In the genomic region with DNA sequence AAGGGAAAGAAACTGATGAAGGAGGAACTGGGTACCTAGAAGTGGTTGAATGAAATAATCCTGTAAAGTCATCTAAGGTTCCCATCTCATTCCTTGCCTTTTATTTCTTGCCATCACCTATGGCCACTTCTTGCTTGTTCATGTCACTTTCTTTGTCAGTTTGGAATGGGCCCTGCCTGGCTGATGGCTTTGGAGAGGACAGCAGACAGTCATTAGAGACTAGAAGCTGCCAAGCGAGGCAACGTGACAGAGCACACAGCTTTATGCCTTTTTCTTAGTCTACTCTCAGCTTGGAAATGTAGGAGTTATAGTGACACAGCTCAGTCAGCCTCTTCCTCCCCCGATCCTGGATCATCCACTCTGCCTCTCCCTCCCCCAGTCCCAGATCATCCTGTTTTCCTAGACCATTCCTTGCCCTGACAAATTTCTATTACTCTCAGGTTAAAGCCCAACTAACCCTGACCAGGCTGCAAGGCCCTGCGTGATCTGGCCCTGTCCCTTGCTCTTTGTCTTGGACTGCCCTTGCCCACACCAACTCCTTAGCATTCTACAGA, we compare ENCODE assay signal across 21 cellular contexts. TPM values are rescaled to one million over a fixed set of nuclear protein-coding genes. Genes with fewer than 3 reads are reported as not detected.
A peak's percentile ranks its signal among the peaks of the same experiment; 100 is the strongest.
DNase-seq lines count a peak whose midpoint lies in the region; ATAC-seq and TF ChIP-seq lines count a peak whose summit lies in the region.
"Had no signal": no experiment of that assay in that cellular context is flagged by ENCODE, and none has a peak within 500 bp of the region (broad histone marks: within the 10 kb centered on the region; RNA-seq: fewer than 3 reads in every experiment).

No MANE protein-coding gene starts in this region.

- TF ChIP-seq CTCF in DND-41 (IDR thresholded peaks at IDR 0.05; ENCODE audit: borderline replicate concordance, extremely low read depth, low read length, poor library complexity, severe bottlenecking) (no peak), spleen (IDR thresholded peaks at IDR 0.05 in 8 of 11, conservative IDR thresholded peaks at IDR 0.05 in 3 of 11) (no peak)

- H3K27me3 ChIP-seq in DND-41 (ENCODE audit: insufficient read depth, low read length, poor library complexity) = no peaks in the 10 kb centered on the region
- no peaks in the 10 kb centered on the region for H3K27me3 ChIP-seq in spleen (replicated peaks in 1 of 7)
- H3K27me3 ChIP-seq: esophagus squamous epithelium, right atrium auricular region had no signal

- no peak for TF ChIP-seq POLR2A in spleen (IDR thresholded peaks at IDR 0.05)

- H3K4me3 ChIP-seq in DND-41 (ENCODE audit: low read depth in 1 of 2, low read length in 2 of 2) (no peak overlapping the region), spleen (no peak overlapping the region)
- H3K4me3 ChIP-seq: esophagus squamous epithelium, K562, right atrium auricular region had no signal

- no peaks in the 10 kb centered on the region for H3K9me3 Mint-ChIP-seq in activated T-helper 1 cell treated with anti-CD3 and anti-CD28 coated beads, Interleukin-12 subunit alpha, Interleukin-12 subunit beta, Interleukin-2, Interleukin-4 antibody, amounts not matched to agents 30 ng/mL and 10 ng/mL and 1 ng/mL, durations not matched to agents 14 hours and 24 hours and 36 hours
- no peaks in the 10 kb centered on the region for H3K9me3 Mint-ChIP-seq in natural killer cell treated with Interleukin-12 subunit alpha and Interleukin-12 subunit beta and Interleukin-15 and Interleukin-18, amount 100 ng/mL, for 72 hours
- H3K9me3 Mint-ChIP-seq: activated CD4-positive, alpha-beta memory T cell treated with anti-CD3 and anti-CD28 coated beads for 36 hours; activated naive CD8-positive, alpha-beta T cell treated with anti-CD3 and anti-CD28 coated beads for 36 hours; activated T-cell treated with anti-CD3 and anti-CD28 coated beads, Interleukin-2, amount 50 U/mL, for 24 hours had no signal

- H3K4me1 ChIP-seq in DND-41 (ENCODE audit: insufficient read depth, low read length) = peaks cover 21% of the 10 kb centered on the region
- H3K4me1 ChIP-seq in spleen = peaks cover 27 to 99% (median 75%) of the 10 kb centered on the region in 6 donors

- H3K9me3 ChIP-seq in DND-41 (ENCODE audit: insufficient read depth, low read length, severe bottlenecking) (no peaks in the 10 kb centered on the region), spleen (no peaks in the 10 kb centered on the region)
- H3K9me3 ChIP-seq: esophagus squamous epithelium, right atrium auricular region had no signal

- H3K27ac Mint-ChIP-seq in activated T-helper 1 cell treated with anti-CD3 and anti-CD28 coated beads, Interleukin-12 subunit alpha, Interleukin-12 subunit beta, Interleukin-2, Interleukin-4 antibody, amounts not matched to agents 30 ng/mL and 10 ng/mL and 1 ng/mL, durations not matched to agents 14 hours and 24 hours and 36 hours = peak overlapping the region; percentile 41
- H3K27ac Mint-ChIP-seq in natural killer cell treated with Interleukin-12 subunit alpha and Interleukin-12 subunit beta and Interleukin-15 and Interleukin-18, amount 100 ng/mL, for 72 hours = peak overlapping the region in 1 of 2 donors; percentile 68
- H3K27ac Mint-ChIP-seq: activated CD4-positive, alpha-beta memory T cell treated with anti-CD3 and anti-CD28 coated beads for 36 hours; activated naive CD8-positive, alpha-beta T cell treated with anti-CD3 and anti-CD28 coated beads for 36 hours; activated T-cell treated with anti-CD3 and anti-CD28 coated beads, Interleukin-2, amount 50 U/mL, for 24 hours had no signal

- ATAC-seq in DND-41 (ENCODE audit: insufficient read depth, low read depth) (no peak), HG03442 (IDR thresholded peaks at IDR 0.05; ENCODE audit: unreplicated experiment) (no peak)
- ATAC-seq in natural killer cell treated with Interleukin-12 subunit alpha and Interleukin-12 subunit beta and Interleukin-15 and Interleukin-18, amount 100 ng/mL, for 72 hours = no peak
- ATAC-seq: K562 had no signal

- intact Hi-C loops in activated T-helper 1 cell treated with anti-CD3 and anti-CD28 coated beads, Interleukin-12 subunit alpha, Interleukin-12 subunit beta, Interleukin-2, Interleukin-4 antibody, amounts not matched to agents 30 ng/mL and 10 ng/mL and 1 ng/mL, durations not matched to agents 14 hours and 24 hours and 36 hours (cut with micrococcal nuclease) = no loop called here
- intact Hi-C loops in spleen (cut with DNase I; ENCODE audit: low total_unique reads) = no loop called here

- H3K4me1 Mint-ChIP-seq in activated T-helper 1 cell treated with anti-CD3 and anti-CD28 coated beads, Interleukin-12 subunit alpha, Interleukin-12 subunit beta, Interleukin-2, Interleukin-4 antibody, amounts not matched to agents 30 ng/mL and 10 ng/mL and 1 ng/mL, durations not matched to agents 14 hours and 24 hours and 36 hours (ENCODE audit: low read depth) = peaks cover 79% of the 10 kb centered on the region
- peaks cover 50 to 56% of the 10 kb centered on the region in 2 donors for H3K4me1 Mint-ChIP-seq in natural killer cell treated with Interleukin-12 subunit alpha and Interleukin-12 subunit beta and Interleukin-15 and Interleukin-18, amount 100 ng/mL, for 72 hours (ENCODE audit: low read depth in 2 of 2)

- H3K36me3 ChIP-seq in DND-41 (ENCODE audit: insufficient read depth, low read length) (peaks cover 26% of the 10 kb centered on the region), spleen (peaks cover 0 to 12% (median 0%) of the 10 kb centered on the region in 6 donors)
- H3K36me3 ChIP-seq: right atrium auricular region had no signal

- peaks cover 35% of the 10 kb centered on the region for H3K36me3 Mint-ChIP-seq in activated T-helper 1 cell treated with anti-CD3 and anti-CD28 coated beads, Interleukin-12 subunit alpha, Interleukin-12 subunit beta, Interleukin-2, Interleukin-4 antibody, amounts not matched to agents 30 ng/mL and 10 ng/mL and 1 ng/mL, durations not matched to agents 14 hours and 24 hours and 36 hours (ENCODE audit: low read depth)
- H3K36me3 Mint-ChIP-seq in natural killer cell treated with Interleukin-12 subunit alpha and Interleukin-12 subunit beta and Interleukin-15 and Interleukin-18, amount 100 ng/mL, for 72 hours = no peaks in the 10 kb centered on the region

- no peak overlapping the region for H3K4me2 ChIP-seq in DND-41 (ENCODE audit: insufficient read depth, low read length)

- DNase-seq in DND-41 (no peak), kidney tubule cell (ENCODE audit: low spot score) (peak; percentile 55), spleen (no peak), NCI-H1105 treated with DMSO at 0.1 percent for 48 hours (lab: John Stamatoyannopoulos, UW) (no peak)
- no peak for DNase-seq in activated T-helper 1 cell treated with anti-CD3 and anti-CD28 coated beads, Interleukin-12 subunit alpha, Interleukin-12 subunit beta, Interleukin-2, Interleukin-4 antibody, amounts not matched to agents 30 ng/mL and 10 ng/mL and 1 ng/mL, durations not matched to agents 14 hours and 24 hours and 36 hours (ENCODE audit: low spot score)
- DNase-seq in natural killer cell treated with Interleukin-12 subunit alpha and Interleukin-12 subunit beta and Interleukin-15 and Interleukin-18, amount 100 ng/mL, for 72 hours (ENCODE audit: low spot score) = no peak
- DNase-seq: activated CD4-positive, alpha-beta memory T cell treated with anti-CD3 and anti-CD28 coated beads for 36 hours; activated naive CD8-positive, alpha-beta T cell treated with anti-CD3 and anti-CD28 coated beads for 36 hours; activated T-cell treated with anti-CD3 and anti-CD28 coated beads, Interleukin-2, amount 50 U/mL, for 24 hours; AML-193; DMS 273 treated with DMSO at 0.1 percent for 48 hours; esophagus squamous epithelium; glutamatergic neuron; GOT3; mammary epithelial cell; NCI-H1092; NCI-H748 treated with DMSO at 0.1 percent for 48 hours had no signal

- H3K9ac ChIP-seq in DND-41 (ENCODE audit: low read depth, low read length) = no peak overlapping the region

- peaks cover 81% of the 10 kb centered on the region for H4K20me1 ChIP-seq in DND-41 (ENCODE audit: insufficient read depth, low read length)

- no peak overlapping the region for H2AFZ ChIP-seq in DND-41 (ENCODE audit: low read depth, low read length)

- WGBS in spleen, 5 donors = 66 to 82% (median 73%) methylated on average over 4 of the region's 4 CpGs

- no peaks in the 10 kb centered on the region for H3K27me3 Mint-ChIP-seq in activated T-helper 1 cell treated with anti-CD3 and anti-CD28 coated beads, Interleukin-12 subunit alpha, Interleukin-12 subunit beta, Interleukin-2, Interleukin-4 antibody, amounts not matched to agents 30 ng/mL and 10 ng/mL and 1 ng/mL, durations not matched to agents 14 hours and 24 hours and 36 hours (ENCODE audit: insufficient read depth)
- no peaks in the 10 kb centered on the region for H3K27me3 Mint-ChIP-seq in natural killer cell treated with Interleukin-12 subunit alpha and Interleukin-12 subunit beta and Interleukin-15 and Interleukin-18, amount 100 ng/mL, for 72 hours
- H3K27me3 Mint-ChIP-seq: activated CD4-positive, alpha-beta memory T cell treated with anti-CD3 and anti-CD28 coated beads for 36 hours; activated naive CD8-positive, alpha-beta T cell treated with anti-CD3 and anti-CD28 coated beads for 36 hours; activated T-cell treated with anti-CD3 and anti-CD28 coated beads, Interleukin-2, amount 50 U/mL, for 24 hours had no signal

- H3K4me3 Mint-ChIP-seq in activated T-helper 1 cell treated with anti-CD3 and anti-CD28 coated beads, Interleukin-12 subunit alpha, Interleukin-12 subunit beta, Interleukin-2, Interleukin-4 antibody, amounts not matched to agents 30 ng/mL and 10 ng/mL and 1 ng/mL, durations not matched to agents 14 hours and 24 hours and 36 hours = no peak overlapping the region
- no peak overlapping the region for H3K4me3 Mint-ChIP-seq in natural killer cell treated with Interleukin-12 subunit alpha and Interleukin-12 subunit beta and Interleukin-15 and Interleukin-18, amount 100 ng/mL, for 72 hours
- H3K4me3 Mint-ChIP-seq: activated CD4-positive, alpha-beta memory T cell treated with anti-CD3 and anti-CD28 coated beads for 36 hours; activated naive CD8-positive, alpha-beta T cell treated with anti-CD3 and anti-CD28 coated beads for 36 hours; activated T-cell treated with anti-CD3 and anti-CD28 coated beads, Interleukin-2, amount 50 U/mL, for 24 hours had no signal

- H3K79me2 ChIP-seq in DND-41 (ENCODE audit: insufficient read depth, low read length) = peaks cover 100% of the 10 kb centered on the region

- H3K27ac ChIP-seq in DND-41 (ENCODE audit: low read length) (peak overlapping the region; percentile 5), spleen (peak overlapping the region in 7 of 8 donors; percentile 47 to 78 (median 61))
- H3K27ac ChIP-seq: HL-60, right atrium auricular region had no signal

RNA-seq across cellular contexts. Expression of gene ETV6, which starts 26.6 kb away (rescaled TPM):
- 117 and 131 TPM in 2 replicates for total RNA-seq in activated T-helper 1 cell treated with anti-CD3 and anti-CD28 coated beads, Interleukin-12 subunit alpha, Interleukin-12 subunit beta, Interleukin-2, Interleukin-4 antibody, amounts not matched to agents 30 ng/mL and 10 ng/mL and 1 ng/mL, durations not matched to agents 14 hours and 24 hours and 36 hours
- total RNA-seq in spleen = 100 to 1,000 TPM in 1 of 7 donors, 10 to 100 TPM in 6; 45.7 to 116 (median 86.2) TPM
- 10 to 100 TPM in 2 of 3 donors, 1 to 10 TPM in 1; 7.2 to 12.3 (median 10.6) TPM for polyA plus RNA-seq in spleen
- total RNA-seq in natural killer cell treated with Interleukin-12 subunit alpha and Interleukin-12 subunit beta and Interleukin-15 and Interleukin-18, amount 100 ng/mL, for 72 hours = 10 to 100 TPM; 50.2 to 82.3 TPM
